ENCODE assay signal across 22 cellular contexts in genomic region chr6:168015492-168016175, GRCh38. TPM values are rescaled to one million over a fixed set of nuclear protein-coding genes. Genes with fewer than 3 reads are reported as not detected.
DNase-seq lines count a peak whose midpoint lies in the region; ATAC-seq and TF ChIP-seq lines count a peak whose summit lies in the region.
"Had no signal": no experiment of that assay in that cellular context is flagged by ENCODE, and none has a peak within 500 bp of the region (broad histone marks: within the 10 kb centered on the region; RNA-seq: fewer than 3 reads in every experiment).

No MANE protein-coding gene starts in this region.

- H3K9me3 Mint-ChIP-seq in type B pancreatic cell (no peaks in the 10 kb centered on the region), H9 (peaks cover 15 to 19% of the 10 kb centered on the region in 2 experiments)
- peaks cover 9% of the 10 kb centered on the region for H3K9me3 Mint-ChIP-seq in natural killer cell treated with Interleukin-12 subunit alpha and Interleukin-12 subunit beta and Interleukin-15 and Interleukin-18, amount 100 ng/mL, for 72 hours

- H3K4me2 ChIP-seq in H9 (ENCODE audit: insufficient read depth, insufficient read length, low read length): no peak overlapping the region
- H3K4me2 ChIP-seq: SK-N-SH had no signal

- H3K36me3 Mint-ChIP-seq in type B pancreatic cell: no peaks in the 10 kb centered on the region
- peaks cover 13% of the 10 kb centered on the region for H3K36me3 Mint-ChIP-seq in natural killer cell treated with Interleukin-12 subunit alpha and Interleukin-12 subunit beta and Interleukin-15 and Interleukin-18, amount 100 ng/mL, for 72 hours
- peaks cover 0 to 21% (median 3%) of the 10 kb centered on the region in 3 experiments; a peak in 5 of 7 replicates for H3K36me3 Mint-ChIP-seq in H9 (ENCODE audit: insufficient read depth in 1 of 3, low read depth in 3 of 3)
- H3K36me3 Mint-ChIP-seq: CD8-positive, alpha-beta T cell had no signal

- peak overlapping the region; percentile 11 for H3K4me3 Mint-ChIP-seq in type B pancreatic cell
- H3K4me3 Mint-ChIP-seq in natural killer cell treated with Interleukin-12 subunit alpha and Interleukin-12 subunit beta and Interleukin-15 and Interleukin-18, amount 100 ng/mL, for 72 hours: no peak overlapping the region
- H3K4me3 Mint-ChIP-seq in H9: no peak overlapping the region
- H3K4me3 Mint-ChIP-seq: CD8-positive, alpha-beta T cell had no signal

- in situ Hi-C loops in astrocyte of the spinal cord (cut with HindIII; ENCODE audit: low sequenced_read_pairs) (no loop called here), gastrocnemius medialis (cut with MboI; ENCODE audit: low sequenced_read_pairs in 4 of 4) (no loop called here)

- H3K23ac ChIP-seq in H9 (ENCODE audit: insufficient read length, low read depth, low read length): no peak overlapping the region

- H3K23me2 ChIP-seq in H9 (ENCODE audit: insufficient read length, low read depth, low read length, poor library complexity, severe bottlenecking): no peaks in the 10 kb centered on the region

- H3K4me3 ChIP-seq in astrocyte of the spinal cord (ENCODE audit: low read depth, low read length) (no peak overlapping the region), fibroblast of mammary gland (ENCODE audit: control insufficient read depth, low read depth, low read length) (no peak overlapping the region), mucosa of descending colon (no peak overlapping the region), gastrocnemius medialis (no peak overlapping the region)
- H3K4me3 ChIP-seq: GM12878, GM23248 had no signal

- H4K5ac ChIP-seq in H9 (ENCODE audit: insufficient read length, low read depth, low read length): no peak overlapping the region

- no peak overlapping the region for H3K9ac ChIP-seq in H9 (ENCODE audit: extremely low read depth, insufficient read length, low read length)
- H3K9ac ChIP-seq: GM23248, SK-N-SH had no signal

- H3K27me3 Mint-ChIP-seq in type B pancreatic cell (peaks cover 2% of the 10 kb centered on the region), H9 (ENCODE audit: low read depth) (peaks cover 2% of the 10 kb centered on the region; the same call in 1 of the 2 replicates)
- H3K27me3 Mint-ChIP-seq in natural killer cell treated with Interleukin-12 subunit alpha and Interleukin-12 subunit beta and Interleukin-15 and Interleukin-18, amount 100 ng/mL, for 72 hours: peaks cover 8 to 13% of the 10 kb centered on the region in 2 donors

- no CpG with 5 or more reads among the region's 14 CpGs for WGBS in H9 (ENCODE audit: extremely low coverage, insufficient read length, low lambda C conversion rate)

- no peak overlapping the region for H3K18ac ChIP-seq in H9 (ENCODE audit: insufficient read length, low read depth, low read length)

- no peak overlapping the region for H3K4ac ChIP-seq in H9 (ENCODE audit: low read depth, low read length)

- no peak overlapping the region for H2BK20ac ChIP-seq in H9 (ENCODE audit: low read depth, low read length, poor library complexity, severe bottlenecking)

- peaks cover 5% of the 10 kb centered on the region for H3K4me1 Mint-ChIP-seq in type B pancreatic cell (ENCODE audit: unreplicated experiment)
- no peaks in the 10 kb centered on the region for H3K4me1 Mint-ChIP-seq in natural killer cell treated with Interleukin-12 subunit alpha and Interleukin-12 subunit beta and Interleukin-15 and Interleukin-18, amount 100 ng/mL, for 72 hours (ENCODE audit: low read depth in 2 of 2)
- H3K4me1 Mint-ChIP-seq in H9: peaks cover 13 to 14% of the 10 kb centered on the region in 2 experiments

- no peak overlapping the region for H2BK15ac ChIP-seq in H9 (ENCODE audit: low read depth, low read length)

- H2BK120ac ChIP-seq in H9 (ENCODE audit: low read depth, low read length, poor library complexity, severe bottlenecking): no peak overlapping the region

- no peak overlapping the region for H3K56ac ChIP-seq in H9 (ENCODE audit: insufficient read length, low read depth, low read length)

- no peak overlapping the region for H2AFZ ChIP-seq in H9 (ENCODE audit: low read length)
- H2AFZ ChIP-seq: GM23248 had no signal

- peaks cover 15% of the 10 kb centered on the region for H3K9me3 ChIP-seq in mucosa of descending colon
- H3K9me3 ChIP-seq in gastrocnemius medialis: peaks cover 0 to 9% (median 0%) of the 10 kb centered on the region in 3 donors
- no peaks in the 10 kb centered on the region for H3K9me3 ChIP-seq in H9 (ENCODE audit: control insufficient read depth, low read depth, low read length)
- H3K9me3 ChIP-seq: BE2C had no signal

- H3K14ac ChIP-seq in H9 (ENCODE audit: insufficient read depth, low read length): no peak overlapping the region

- no peak overlapping the region for H4K91ac ChIP-seq in H9 (ENCODE audit: insufficient read length, low read depth, low read length)

- peaks cover 0 to 2% (median 0%) of the 10 kb centered on the region in 3 donors for H3K27me3 ChIP-seq in gastrocnemius medialis
- H3K27me3 ChIP-seq in H9 (ENCODE audit: insufficient read depth, low read length): no peaks in the 10 kb centered on the region
- H3K27me3 ChIP-seq: BE2C had no signal

- TF ChIP-seq CTCF in astrocyte of the spinal cord (IDR thresholded peaks at IDR 0.05; ENCODE audit: low read depth, low read length) (no peak), fibroblast of mammary gland (conservative IDR thresholded peaks at IDR 0.05; ENCODE audit: control insufficient read depth, insufficient read depth, low read depth, low read length) (no peak), mucosa of descending colon (IDR thresholded peaks at IDR 0.05) (no peak), type B pancreatic cell (conservative IDR thresholded peaks at IDR 0.05) (no peak), gastrocnemius medialis (IDR thresholded peaks at IDR 0.05 in 4 of 5, conservative IDR thresholded peaks at IDR 0.05 in 1 of 5) (no peak), H9 (conservative IDR thresholded peaks at IDR 0.05) (no peak)

- H3K79me2 ChIP-seq in H9 (ENCODE audit: insufficient read depth, low read length): no peaks in the 10 kb centered on the region

- no peak overlapping the region for H3T11ph ChIP-seq in H9 (ENCODE audit: low read length)

- peaks cover 13% of the 10 kb centered on the region for H3K4me1 ChIP-seq in mucosa of descending colon (ENCODE audit: low read depth)
- no peaks in the 10 kb centered on the region for H3K4me1 ChIP-seq in gastrocnemius medialis
- no peaks in the 10 kb centered on the region for H3K4me1 ChIP-seq in H9 (ENCODE audit: insufficient read depth, low read length)
- H3K4me1 ChIP-seq: BE2C had no signal

- H2BK5ac ChIP-seq in H9 (ENCODE audit: insufficient read length, low read length): no peak overlapping the region

- H3K27ac Mint-ChIP-seq in type B pancreatic cell: no peak overlapping the region
- no peak overlapping the region for H3K27ac Mint-ChIP-seq in natural killer cell treated with Interleukin-12 subunit alpha and Interleukin-12 subunit beta and Interleukin-15 and Interleukin-18, amount 100 ng/mL, for 72 hours
- peak overlapping the region in 1 of 3 experiments; percentile 28; a peak in 1 of 7 replicates for H3K27ac Mint-ChIP-seq in H9
- H3K27ac Mint-ChIP-seq: CD8-positive, alpha-beta T cell had no signal

- no peak for TF ChIP-seq POLR2A in gastrocnemius medialis (IDR thresholded peaks at IDR 0.05)

- DNase-seq in astrocyte of the spinal cord (ENCODE audit: low read depth, low spot score) (peak; percentile 86), fibroblast of mammary gland (ENCODE audit: low read depth) (peak; percentile 37), mucosa of descending colon (peak in 1 of 3 donors; percentile 67), type B pancreatic cell (ENCODE audit: extremely low spot score, unreplicated experiment) (no peak), gastrocnemius medialis (no peak), kidney glomerular epithelial cell (lab: John Stamatoyannopoulos, UW) (no peak), H9 (no peak)
- no peak for DNase-seq in natural killer cell treated with Interleukin-12 subunit alpha and Interleukin-12 subunit beta and Interleukin-15 and Interleukin-18, amount 100 ng/mL, for 72 hours (ENCODE audit: low spot score)
- DNase-seq: BE2C; CD8-positive, alpha-beta T cell; DND-41; GDM1; GM23248; IMR-90; Kasumi-1; NCI-H1105 treated with DMSO at 0.1 percent for 48 hours; NCI-H187; NCI-H69; Right ventricle myocardium superior; SK-N-SH had no signal

- no peak overlapping the region for H4K8ac ChIP-seq in H9 (replicated peaks; ENCODE audit: insufficient read length, low read depth, low read length)

- H2BK12ac ChIP-seq in H9 (ENCODE audit: insufficient read length, low read depth, low read length): no peak overlapping the region

- no peak overlapping the region for H2AK5ac ChIP-seq in H9 (ENCODE audit: insufficient read length, low read length)

- ATAC-seq in mucosa of descending colon (peak; percentile 76), gastrocnemius medialis (no peak)
- ATAC-seq in natural killer cell treated with Interleukin-12 subunit alpha and Interleukin-12 subunit beta and Interleukin-15 and Interleukin-18, amount 100 ng/mL, for 72 hours: no peak
- ATAC-seq: CD8-positive, alpha-beta T cell; GM12878; HCT116 had no signal

- no peaks in the 10 kb centered on the region for H3K79me1 ChIP-seq in H9 (ENCODE audit: insufficient read depth, low read depth, low read length, poor library complexity, severe bottlenecking)

- H3K36me3 ChIP-seq in mucosa of descending colon (ENCODE audit: low read depth): no peaks in the 10 kb centered on the region
- no peaks in the 10 kb centered on the region for H3K36me3 ChIP-seq in gastrocnemius medialis
- H3K36me3 ChIP-seq: BE2C had no signal

- no peaks in the 10 kb centered on the region for H4K20me1 ChIP-seq in H9 (ENCODE audit: control insufficient read depth, insufficient read depth, insufficient read length)

- intact Hi-C loops in mucosa of descending colon (cut with DNase I, micrococcal nuclease) (no loop called here), gastrocnemius medialis (cut with DNase I; ENCODE audit: low total_unique reads) (no loop called here)

- no peak overlapping the region for H3K27ac ChIP-seq in gastrocnemius medialis
- no peak overlapping the region for H3K27ac ChIP-seq in H9 (ENCODE audit: insufficient read length, low read depth, low read length)
- H3K27ac ChIP-seq: GM23248 had no signal

RNA-seq across cellular contexts. Expression of gene KIF25, which starts 18.2 kb away (rescaled TPM):
- total RNA-seq in mucosa of descending colon: 1 to 10 TPM in 1 of 3 donors, under 1 TPM in 2; 0.14 to 1.1 (median 0.41) TPM
- not detected in 2 replicates for total RNA-seq in type B pancreatic cell (ENCODE audit: low replicate concordance)
- total RNA-seq in natural killer cell treated with Interleukin-12 subunit alpha and Interleukin-12 subunit beta and Interleukin-15 and Interleukin-18, amount 100 ng/mL, for 72 hours: not detected
- 1 to 10 TPM in 1 of 4 donors, under 1 TPM in 1, not detected in 2; 0.16 to 1.0 TPM for total RNA-seq in gastrocnemius medialis
- 0.22 and 0.59 TPM in 2 replicates for total RNA-seq in H9 (2021)
- total RNA-seq: GM12878, GM23248, IMR-90 had no signal

Comparison
In these comparisons a context has a peak if more than half of its experiments do, and no peak if none do; other contexts are left out.
1. DNase-seq: peak in astrocyte of the spinal cord (single experiment) and fibroblast of mammary gland (single experiment); none in type B pancreatic cell (single experiment), natural killer cell treated with Interleukin-12 subunit alpha and Interleukin-12 subunit beta and Interleukin-15 and Interleukin-18, amount 100 ng/mL, for 72 hours (single experiment), gastrocnemius medialis (0 of 2), kidney glomerular epithelial cell (single experiment) and H9 (single experiment).